ENCODE assay signal across 8 cellular contexts in genomic region chr5:178626484-178627258, GRCh38. TPM values are rescaled to one million over a fixed set of nuclear protein-coding genes. Genes with fewer than 3 reads are reported as not detected.
DNase-seq lines count a peak whose midpoint lies in the region; ATAC-seq lines count a peak whose summit lies in the region.

CLK4 (minus strand) TSS chr5:178627050; CDS start chr5:178623416, 3,634 bp downstream.

- H4K91ac ChIP-seq in mesenchymal stem cell (ENCODE audit: low read length) = peak within 1 kb of the TSS; percentile 92

- H3K36me3 Mint-ChIP-seq in effector memory CD8-positive, alpha-beta T cell (ENCODE audit: insufficient read depth) = peaks cover 27% of the 10 kb centered on the region

- peak within 1 kb of the TSS; percentile 91 for H3K27ac ChIP-seq in mesenchymal stem cell (ENCODE audit: low read length, poor library complexity, severe bottlenecking)

- H3K36me3 ChIP-seq in mesenchymal stem cell (ENCODE audit: control insufficient read depth in 1 of 2, insufficient read depth in 2 of 2, low read depth in 1 of 2, low read length in 2 of 2) = peaks cover 0 to 16% of the 10 kb centered on the region in 2 experiments

- peak within 1 kb of the TSS; percentile 100 for H4K8ac ChIP-seq in mesenchymal stem cell (ENCODE audit: low read length)

- peak within 1 kb of the TSS; percentile 94 to 98 for H3K4me3 Mint-ChIP-seq in effector memory CD8-positive, alpha-beta T cell

- DNase-seq in COLO668 (lab: John Stamatoyannopoulos, UW; ENCODE audit: unreplicated experiment) (peak; percentile 94), HT-29 (ENCODE audit: low spot score) (peak; percentile 94), NOMO-1 treated with DMSO at 0.1 percent for 48 hours (lab: John Stamatoyannopoulos, UW; ENCODE audit: unreplicated experiment) (peak; percentile 85), mesenchymal stem cell (peak; percentile 93)
- peak; percentile 94 to 95 for DNase-seq in activated CD8-positive, alpha-beta memory T cell treated with anti-CD3 and anti-CD28 coated beads for 4 hours (ENCODE audit: low read depth in 2 of 2)
- DNase-seq in effector memory CD8-positive, alpha-beta T cell = peak; percentile 97 to 99 (median 98)
- peak; percentile 91 for DNase-seq in stimulated activated CD8-positive, alpha-beta memory T cell treated with anti-CD3 and anti-CD28 coated beads, Interleukin-12 subunit alpha, Interleukin-12 subunit beta, amount 100 ng/mL, for 24 hours (ENCODE audit: extremely low read depth)

- H3K4ac ChIP-seq in mesenchymal stem cell (ENCODE audit: low read depth in 1 of 2, low read length in 2 of 2) = peak within 1 kb of the TSS; percentile 97 to 98

- no peaks in the 10 kb centered on the region for H3K27me3 Mint-ChIP-seq in effector memory CD8-positive, alpha-beta T cell

- peaks cover 0 to 5% of the 10 kb centered on the region in 2 experiments for H3K27me3 ChIP-seq in mesenchymal stem cell (ENCODE audit: control insufficient read depth in 1 of 2, insufficient read depth in 1 of 2, low read length in 2 of 2)

- H3K23ac ChIP-seq in mesenchymal stem cell (ENCODE audit: low read length in 2 of 2) = peak within 1 kb of the TSS in 1 of 2 experiments; percentile 99

- H2BK15ac ChIP-seq in mesenchymal stem cell (ENCODE audit: low read depth, poor library complexity, severe bottlenecking) = peak within 1 kb of the TSS; percentile 60

- no peaks in the 10 kb centered on the region for H3K9me3 ChIP-seq in mesenchymal stem cell (ENCODE audit: control insufficient read depth, low read length)

- H2BK5ac ChIP-seq in mesenchymal stem cell (ENCODE audit: low read depth, low read length, poor library complexity, severe bottlenecking) = peak within 1 kb of the TSS; percentile 53

- no peaks in the 10 kb centered on the region for H3K9me3 Mint-ChIP-seq in effector memory CD8-positive, alpha-beta T cell

- H3K79me1 ChIP-seq in mesenchymal stem cell (replicated peaks; ENCODE audit: low read length, poor library complexity, severe bottlenecking) = peaks cover 1% of the 10 kb centered on the region

- H3K4me1 ChIP-seq in mesenchymal stem cell (ENCODE audit: control insufficient read depth, insufficient read depth, low read depth, low read length) = peaks cover 2% of the 10 kb centered on the region

- peak within 1 kb of the TSS; percentile 71 for H2BK120ac ChIP-seq in mesenchymal stem cell (ENCODE audit: low read depth, low read length)

- H3K14ac ChIP-seq in mesenchymal stem cell (ENCODE audit: low read length in 2 of 2) = peak within 1 kb of the TSS in 1 of 2 experiments; percentile 99

- H2AFZ ChIP-seq in mesenchymal stem cell (ENCODE audit: low read depth, low read length) = peak within 1 kb of the TSS; percentile 100

- H3K4me1 Mint-ChIP-seq in effector memory CD8-positive, alpha-beta T cell (ENCODE audit: low read depth in 2 of 2) = peaks cover 23 to 29% of the 10 kb centered on the region in 2 donors

- peak within 1 kb of the TSS in 1 of 2 experiments; percentile 55 for H2BK12ac ChIP-seq in mesenchymal stem cell (ENCODE audit: low read length in 2 of 2)

- peak within 1 kb of the TSS; percentile 98 to 99 for H3K27ac Mint-ChIP-seq in effector memory CD8-positive, alpha-beta T cell

- peak within 1 kb of the TSS; percentile 37 for H2AK5ac ChIP-seq in mesenchymal stem cell (ENCODE audit: low read length, severe bottlenecking)

- peak within 1 kb of the TSS; percentile 95 to 99 for H3K18ac ChIP-seq in mesenchymal stem cell (ENCODE audit: low read depth in 1 of 2, low read length in 2 of 2)

- WGBS in mesenchymal stem cell = under 1% methylated on average over 68 of the region's 79 CpGs

- H3K9ac ChIP-seq in mesenchymal stem cell (ENCODE audit: low read length) = peak within 1 kb of the TSS; percentile 99

- H3K4me2 ChIP-seq in mesenchymal stem cell (ENCODE audit: low read length, poor library complexity, severe bottlenecking) = peak within 1 kb of the TSS; percentile 97

- ATAC-seq in GM21360 (IDR thresholded peaks at IDR 0.05; ENCODE audit: unreplicated experiment) = peak; percentile 72
- peak; percentile 88 for ATAC-seq in effector memory CD8-positive, alpha-beta T cell (replicated peaks)

- H3K4me3 ChIP-seq in mesenchymal stem cell (ENCODE audit: insufficient read depth in 1 of 2, low read depth in 1 of 2, low read length in 2 of 2) = peak within 1 kb of the TSS; percentile 91 to 95

RNA-seq across cellular contexts. Expression of gene CLK4, which starts in this region (rescaled TPM):
- 10.1 and 12.0 TPM in 2 replicates for total RNA-seq in HT-29 (2014; rRNA removed; shearing (Covaris generic))
- polyA plus RNA-seq in mesenchymal stem cell (2013, experiment 1 of 2) = 6.2 TPM
- polyA plus RNA-seq in mesenchymal stem cell (2013, experiment 2 of 2) = 6.5 TPM

Comparison
In these comparisons a context has a peak if more than half of its experiments do, and no peak if none do; other contexts are left out.
1. Peak in every context shown above with its lines: DNase-seq, ATAC-seq, H3K4me3 ChIP-seq and H3K27ac ChIP-seq.